Comparison of ENCODE assay signal across 25 cellular contexts in genomic region chr9:10876333-10876732, GRCh38.
DNase-seq lines count a peak whose midpoint lies in the region; ATAC-seq and TF ChIP-seq lines count a peak whose summit lies in the region.
"Had no signal": no experiment of that assay in that cellular context is flagged by ENCODE, and none has a peak within 500 bp of the region (broad histone marks: within the 10 kb centered on the region; RNA-seq: fewer than 3 reads in every experiment).

No MANE protein-coding gene starts in this region.

- H2AK5ac ChIP-seq in mesenchymal stem cell (ENCODE audit: low read length, severe bottlenecking), result no peak overlapping the region

- H3K9me3 ChIP-seq in RWPE2 (ENCODE audit: severe bottlenecking) (no peaks in the 10 kb centered on the region), mesenchymal stem cell (ENCODE audit: control insufficient read depth, low read length) (peaks cover 3% of the 10 kb centered on the region), aorta (ENCODE audit: control insufficient read depth, low read length) (no peaks in the 10 kb centered on the region), suprapubic skin (no peaks in the 10 kb centered on the region)
- H3K9me3 ChIP-seq: gastrocnemius medialis had no signal

- no peak overlapping the region for H3K18ac ChIP-seq in mesenchymal stem cell (ENCODE audit: low read depth in 1 of 2, low read length in 2 of 2)

- no peaks in the 10 kb centered on the region for H3K36me3 ChIP-seq in RWPE2 (ENCODE audit: low read depth)
- no peaks in the 10 kb centered on the region for H3K36me3 ChIP-seq in mesenchymal stem cell (ENCODE audit: control insufficient read depth in 1 of 2, insufficient read depth in 2 of 2, low read depth in 1 of 2, low read length in 2 of 2)
- H3K36me3 ChIP-seq in aorta (ENCODE audit: control insufficient read depth in 1 of 2, insufficient read depth in 2 of 2, low read length in 1 of 2), result no peaks in the 10 kb centered on the region
- H3K36me3 ChIP-seq in suprapubic skin, result no peaks in the 10 kb centered on the region
- H3K36me3 ChIP-seq: cardiac muscle cell, gastrocnemius medialis had no signal

- H2AFZ ChIP-seq in mesenchymal stem cell (ENCODE audit: low read depth, low read length), result no peak overlapping the region

- no peak overlapping the region for H4K91ac ChIP-seq in mesenchymal stem cell (ENCODE audit: low read length)

- no peak overlapping the region for H3K4ac ChIP-seq in mesenchymal stem cell (ENCODE audit: low read depth in 1 of 2, low read length in 2 of 2)

- no peak for TF ChIP-seq POLR2A in suprapubic skin (IDR thresholded peaks at IDR 0.05)

- no peak overlapping the region for H3K23ac ChIP-seq in mesenchymal stem cell (ENCODE audit: low read length in 2 of 2)

- no peak overlapping the region for H3K9ac ChIP-seq in mesenchymal stem cell (ENCODE audit: low read length)

- no peak overlapping the region for H3K14ac ChIP-seq in mesenchymal stem cell (ENCODE audit: low read length in 2 of 2)

- H4K8ac ChIP-seq in mesenchymal stem cell (ENCODE audit: low read length), result no peak overlapping the region

- no peak for TF ChIP-seq EP300 in suprapubic skin (IDR thresholded peaks at IDR 0.05)

- H3K27ac ChIP-seq in RWPE2 (ENCODE audit: poor library complexity, severe bottlenecking), result peak overlapping the region; percentile 36
- no peak overlapping the region for H3K27ac ChIP-seq in mesenchymal stem cell (ENCODE audit: low read length, poor library complexity, severe bottlenecking)
- H3K27ac ChIP-seq in aorta (ENCODE audit: low read depth in 1 of 2, low read length in 2 of 2), result no peak overlapping the region
- H3K27ac ChIP-seq in suprapubic skin, result no peak overlapping the region
- H3K27ac ChIP-seq: cardiac muscle cell, epithelial cell of prostate, gastrocnemius medialis, SK-N-MC, skin epidermis had no signal

- ATAC-seq in RWPE2 (ENCODE audit: low read depth) (peak; percentile 35; the same call in 2 of the 3 replicates), aorta (ENCODE audit: low FRiP score) (no peak), HG03135 (IDR thresholded peaks at IDR 0.05; ENCODE audit: unreplicated experiment) (no peak)
- ATAC-seq: activated T-helper 17 cell treated with anti-CD3 and anti-CD28 coated beads, Interleukin-2, amount 50 U/mL, for 72 hours; gastrocnemius medialis; Panc1; stimulated activated memory B cell treated with anti-CD40 and anti-IgM and Interleukin-4, amounts not matched to agents 10 μg/mL and 1 μg/mL and 100 μg/mL, for 72 hours; WTC11 had no signal

- no peak overlapping the region for H2BK5ac ChIP-seq in mesenchymal stem cell (ENCODE audit: low read depth, low read length, poor library complexity, severe bottlenecking)

- no peaks in the 10 kb centered on the region for H3K79me1 ChIP-seq in mesenchymal stem cell (replicated peaks; ENCODE audit: low read length, poor library complexity, severe bottlenecking)

- no peak overlapping the region for H2BK12ac ChIP-seq in mesenchymal stem cell (ENCODE audit: low read length in 2 of 2)

- in situ Hi-C loops in ACHN (cut with HindIII; ENCODE audit: low pct_ligation_motif_present, low pct_unique_long_range_greater_than_20kb, low sequenced_read_pairs), result no loop called here

- H2BK120ac ChIP-seq in mesenchymal stem cell (ENCODE audit: low read depth, low read length), result no peak overlapping the region

- no peak overlapping the region for H2BK15ac ChIP-seq in mesenchymal stem cell (ENCODE audit: low read depth, poor library complexity, severe bottlenecking)

- DNase-seq in ACHN (peak; percentile 5), RWPE2 (ENCODE audit: low spot score) (no peak), dermis microvascular lymphatic vessel endothelial cell (ENCODE audit: low read depth in 2 of 2) (peak; percentile 11 to 17), mesenchymal stem cell (peak; percentile 46), aorta (no peak), suprapubic skin (ENCODE audit: low spot score in 2 of 2) (no peak), DMS79 treated with DMSO at 0.1 percent for 48 hours (lab: John Stamatoyannopoulos, UW) (no peak)
- DNase-seq: activated CD8-positive, alpha-beta memory T cell treated with anti-CD3 and anti-CD28 coated beads, Interleukin-2, amount 50 U/mL, for 4 hours; activated naive CD8-positive, alpha-beta T cell treated with anti-CD3 and anti-CD28 coated beads for 36 hours; C1 segment of cervical spinal cord; EL; gastrocnemius medialis; kidney glomerular epithelial cell; NCI-H1436 treated with DMSO at 0.1 percent for 48 hours; NCI-H510A; nucleus accumbens had no signal

- no peaks in the 10 kb centered on the region for H3K27me3 ChIP-seq in RWPE2 (ENCODE audit: insufficient read depth, poor library complexity, severe bottlenecking)
- H3K27me3 ChIP-seq in mesenchymal stem cell (ENCODE audit: control insufficient read depth in 1 of 2, insufficient read depth in 1 of 2, low read length in 2 of 2), result no peaks in the 10 kb centered on the region
- no peaks in the 10 kb centered on the region for H3K27me3 ChIP-seq in aorta (ENCODE audit: control insufficient read depth in 1 of 2, insufficient read depth in 2 of 2, low read length in 1 of 2)
- no peaks in the 10 kb centered on the region for H3K27me3 ChIP-seq in suprapubic skin
- H3K27me3 ChIP-seq: cardiac muscle cell, gastrocnemius medialis had no signal

- H3K4me3 ChIP-seq in RWPE2 (ENCODE audit: severe bottlenecking), result no peak overlapping the region
- no peak overlapping the region for H3K4me3 ChIP-seq in mesenchymal stem cell (ENCODE audit: insufficient read depth in 1 of 2, low read depth in 1 of 2, low read length in 2 of 2)
- no peak overlapping the region for H3K4me3 ChIP-seq in aorta (ENCODE audit: low read length in 2 of 2)
- H3K4me3 ChIP-seq in suprapubic skin, result no peak overlapping the region
- H3K4me3 ChIP-seq: cardiac muscle cell, gastrocnemius medialis, SK-N-MC, skin epidermis had no signal

- WGBS in mesenchymal stem cell, result 70% methylated on average over 2 of the region's 2 CpGs
- WGBS in aorta, 2 donors, result 58 to 60% methylated on average over 2 of the region's 2 CpGs
- 47% methylated on average over 2 of the region's 2 CpGs for WGBS in suprapubic skin

- no peak for TF ChIP-seq CTCF in RWPE2 (IDR thresholded peaks at IDR 0.05; ENCODE audit: poor library complexity, severe bottlenecking)
- no peak for TF ChIP-seq CTCF in suprapubic skin (IDR thresholded peaks at IDR 0.05)

- H3K4me1 ChIP-seq in RWPE2 (ENCODE audit: insufficient read depth, poor library complexity, severe bottlenecking) (peaks cover 13% of the 10 kb centered on the region), mesenchymal stem cell (ENCODE audit: control insufficient read depth, insufficient read depth, low read depth, low read length) (no peaks in the 10 kb centered on the region), aorta (ENCODE audit: control insufficient read depth in 1 of 2, insufficient read depth in 2 of 2, low read length in 2 of 2) (no peaks in the 10 kb centered on the region), suprapubic skin (no peaks in the 10 kb centered on the region)
- H3K4me1 ChIP-seq: gastrocnemius medialis had no signal

- intact Hi-C loops in aorta (cut with DNase I), result no loop called here

- H3K4me2 ChIP-seq in mesenchymal stem cell (ENCODE audit: low read length, poor library complexity, severe bottlenecking), result no peak overlapping the region

Comparison
In these comparisons a context has a peak if more than half of its experiments do, and no peak if none do; other contexts are left out.
1. DNase-seq: peak in ACHN (single experiment), dermis microvascular lymphatic vessel endothelial cell (2 of 2) and mesenchymal stem cell (single experiment); none in RWPE2 (single experiment), aorta (0 of 2), suprapubic skin (0 of 2) and DMS79 treated with DMSO at 0.1 percent for 48 hours (single experiment).